In the genomic region with DNA sequence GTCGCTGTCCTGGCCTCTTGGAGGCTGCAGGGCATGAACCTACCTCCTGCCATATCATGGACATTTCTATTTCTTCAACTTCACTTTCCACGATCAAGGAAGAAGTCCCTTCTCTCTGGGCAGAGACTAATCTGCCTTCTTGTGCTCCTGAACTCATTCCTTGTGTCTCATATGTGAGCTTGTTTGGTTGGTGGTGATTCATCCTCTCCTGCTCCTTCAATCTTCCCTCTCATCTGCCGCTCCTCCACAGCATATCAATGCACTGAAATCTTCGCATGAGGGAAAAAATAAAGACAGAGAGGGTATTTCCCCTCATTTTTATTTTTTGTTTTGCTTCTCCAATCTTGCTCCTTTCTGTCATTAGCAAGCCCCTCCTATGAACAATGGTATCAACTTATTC, we compare ENCODE assay signal across 13 cellular contexts.
DNase-seq lines count a peak whose midpoint lies in the region; ATAC-seq and TF ChIP-seq lines count a peak whose summit lies in the region.
"Had no signal": no experiment of that assay in that cellular context is flagged by ENCODE, and none has a peak within 500 bp of the region (broad histone marks: within the 10 kb centered on the region; RNA-seq: fewer than 3 reads in every experiment).

No MANE protein-coding gene starts in this region.

- no peaks in the 10 kb centered on the region for H3K9me3 Mint-ChIP-seq in GM23338
- H3K9me3 Mint-ChIP-seq: CD8-positive, alpha-beta T cell had no signal

- H3K4me3 ChIP-seq in GM23338, result no peak overlapping the region
- H3K4me3 ChIP-seq in epithelial cell of esophagus (ENCODE audit: low read length), result no peak overlapping the region
- H3K4me3 ChIP-seq in mucosa of descending colon, result no peak overlapping the region
- H3K4me3 ChIP-seq in gastrocnemius medialis, result no peak overlapping the region
- H3K4me3 ChIP-seq: BLaER1, GM12878, HAP-1 had no signal

- TF ChIP-seq POLR2A in gastrocnemius medialis (IDR thresholded peaks at IDR 0.05), result no peak

- H3K4me1 ChIP-seq in GM23338 (ENCODE audit: insufficient read depth), result no peaks in the 10 kb centered on the region
- H3K4me1 ChIP-seq in mucosa of descending colon (ENCODE audit: low read depth), result no peaks in the 10 kb centered on the region
- no peaks in the 10 kb centered on the region for H3K4me1 ChIP-seq in gastrocnemius medialis
- H3K4me1 ChIP-seq: BLaER1 had no signal

- no peaks in the 10 kb centered on the region for H3K79me2 ChIP-seq in GM23338 (replicated peaks; ENCODE audit: insufficient read depth)

- H3K4me3 Mint-ChIP-seq in GM23338, result no peak overlapping the region
- H3K4me3 Mint-ChIP-seq: CD8-positive, alpha-beta T cell had no signal

- H3K36me3 ChIP-seq in GM23338 (ENCODE audit: insufficient read depth) (no peaks in the 10 kb centered on the region), mucosa of descending colon (ENCODE audit: low read depth) (no peaks in the 10 kb centered on the region), gastrocnemius medialis (no peaks in the 10 kb centered on the region)
- H3K36me3 ChIP-seq: BLaER1, HAP-1 had no signal

- H3K36me3 Mint-ChIP-seq in GM23338 (ENCODE audit: low read depth), result no peaks in the 10 kb centered on the region
- H3K36me3 Mint-ChIP-seq: CD8-positive, alpha-beta T cell had no signal

- TF ChIP-seq CTCF in GM23338 (conservative IDR thresholded peaks at IDR 0.05; ENCODE audit: low read depth in 2 of 2) (no peak), epithelial cell of esophagus (IDR thresholded peaks at IDR 0.05; ENCODE audit: insufficient read depth, low read depth, low read length, missing control alignments) (no peak), mucosa of descending colon (IDR thresholded peaks at IDR 0.05) (no peak), gastrocnemius medialis (IDR thresholded peaks at IDR 0.05 in 4 of 5, conservative IDR thresholded peaks at IDR 0.05 in 1 of 5) (no peak)

- intact Hi-C loops in mucosa of descending colon (cut with DNase I, micrococcal nuclease) (no loop called here), gastrocnemius medialis (cut with DNase I; ENCODE audit: low total_unique reads) (no loop called here)

- no peak for ATAC-seq in GM23338
- no peak for ATAC-seq in mucosa of descending colon
- no peak for ATAC-seq in gastrocnemius medialis
- ATAC-seq: CD8-positive, alpha-beta T cell; GM12878 had no signal

- no peaks in the 10 kb centered on the region for H3F3A ChIP-seq in GM23338 (replicated peaks; ENCODE audit: low read depth)

- H3K9me3 ChIP-seq in mucosa of descending colon (peaks cover 38% of the 10 kb centered on the region), gastrocnemius medialis (no peaks in the 10 kb centered on the region)
- H3K9me3 ChIP-seq: BLaER1, HAP-1 had no signal

- H3K27me3 ChIP-seq in GM23338 (ENCODE audit: insufficient read depth) (no peaks in the 10 kb centered on the region), gastrocnemius medialis (no peaks in the 10 kb centered on the region)
- H3K27me3 ChIP-seq: BLaER1 had no signal

- no peaks in the 10 kb centered on the region for H4K20me1 ChIP-seq in GM23338 (replicated peaks; ENCODE audit: insufficient read depth)
- H4K20me1 ChIP-seq: BLaER1 had no signal

- H3K27ac Mint-ChIP-seq in GM23338, result no peak overlapping the region
- H3K27ac Mint-ChIP-seq: CD8-positive, alpha-beta T cell had no signal

- no peaks in the 10 kb centered on the region for H3K4me1 Mint-ChIP-seq in GM23338

- H2AFZ ChIP-seq in GM23338, result peak overlapping the region; percentile 36; the same call in 1 of the 2 replicates

- H3K27ac ChIP-seq in GM23338 (ENCODE audit: low read depth) (no peak overlapping the region), gastrocnemius medialis (no peak overlapping the region)
- H3K27ac ChIP-seq: BLaER1 had no signal

- no peak for DNase-seq in GM23338 (ENCODE audit: low spot score)
- peak; percentile 8 for DNase-seq in RKO (ENCODE audit: low spot score)
- DNase-seq in epithelial cell of esophagus (ENCODE audit: low read depth), result peak; percentile 9
- no peak for DNase-seq in stimulated activated CD8-positive, alpha-beta memory T cell treated with anti-CD3 and anti-CD28 coated beads, Interleukin-4, amount 100 ng/mL, for 48 hours
- no peak for DNase-seq in mucosa of descending colon
- no peak for DNase-seq in NCI-H748 (lab: John Stamatoyannopoulos, UW; ENCODE audit: unreplicated experiment)
- DNase-seq in gastrocnemius medialis, result no peak
- DNase-seq: Calu3; CD8-positive, alpha-beta T cell; DMS79 treated with DMSO at 0.1 percent for 48 hours had no signal

- in situ Hi-C loops in gastrocnemius medialis (cut with MboI; ENCODE audit: low sequenced_read_pairs in 4 of 4), result no loop called here

- no peak overlapping the region for H3K4me2 ChIP-seq in GM23338
- H3K4me2 ChIP-seq: BLaER1 had no signal

- H3K27me3 Mint-ChIP-seq in GM23338 (ENCODE audit: insufficient read depth, low read depth, poor library complexity), result no peaks in the 10 kb centered on the region

- H3K9me2 ChIP-seq in GM23338 (ENCODE audit: insufficient read depth), result no peaks in the 10 kb centered on the region

TF ChIP-seq in GM23338, 12 proteins besides CTCF, POLR2A, EP300 and RAD21 (continues in another document):
- TF ChIP-seq CREB1 (CRISPR knock-in tag; IDR thresholded peaks at IDR 0.05; ENCODE audit: low read depth) (no peak), ZNF331 (CRISPR knock-in tag; IDR thresholded peaks at IDR 0.05; ENCODE audit: low read depth) (no peak), ZNF114 (CRISPR knock-in tag; IDR thresholded peaks at IDR 0.05) (no peak), POLR2AphosphoS5 (IDR thresholded peaks at IDR 0.05; ENCODE audit: low read depth) (no peak), STAT1 (IDR thresholded peaks at IDR 0.05; ENCODE audit: unreplicated experiment) (no peak), JUNB (IDR thresholded peaks at IDR 0.05; ENCODE audit: unreplicated experiment) (no peak), EZH2 (IDR thresholded peaks at IDR 0.05; ENCODE audit: low read depth, unreplicated experiment) (no peak)
- TF ChIP-seq, protein P1, sequence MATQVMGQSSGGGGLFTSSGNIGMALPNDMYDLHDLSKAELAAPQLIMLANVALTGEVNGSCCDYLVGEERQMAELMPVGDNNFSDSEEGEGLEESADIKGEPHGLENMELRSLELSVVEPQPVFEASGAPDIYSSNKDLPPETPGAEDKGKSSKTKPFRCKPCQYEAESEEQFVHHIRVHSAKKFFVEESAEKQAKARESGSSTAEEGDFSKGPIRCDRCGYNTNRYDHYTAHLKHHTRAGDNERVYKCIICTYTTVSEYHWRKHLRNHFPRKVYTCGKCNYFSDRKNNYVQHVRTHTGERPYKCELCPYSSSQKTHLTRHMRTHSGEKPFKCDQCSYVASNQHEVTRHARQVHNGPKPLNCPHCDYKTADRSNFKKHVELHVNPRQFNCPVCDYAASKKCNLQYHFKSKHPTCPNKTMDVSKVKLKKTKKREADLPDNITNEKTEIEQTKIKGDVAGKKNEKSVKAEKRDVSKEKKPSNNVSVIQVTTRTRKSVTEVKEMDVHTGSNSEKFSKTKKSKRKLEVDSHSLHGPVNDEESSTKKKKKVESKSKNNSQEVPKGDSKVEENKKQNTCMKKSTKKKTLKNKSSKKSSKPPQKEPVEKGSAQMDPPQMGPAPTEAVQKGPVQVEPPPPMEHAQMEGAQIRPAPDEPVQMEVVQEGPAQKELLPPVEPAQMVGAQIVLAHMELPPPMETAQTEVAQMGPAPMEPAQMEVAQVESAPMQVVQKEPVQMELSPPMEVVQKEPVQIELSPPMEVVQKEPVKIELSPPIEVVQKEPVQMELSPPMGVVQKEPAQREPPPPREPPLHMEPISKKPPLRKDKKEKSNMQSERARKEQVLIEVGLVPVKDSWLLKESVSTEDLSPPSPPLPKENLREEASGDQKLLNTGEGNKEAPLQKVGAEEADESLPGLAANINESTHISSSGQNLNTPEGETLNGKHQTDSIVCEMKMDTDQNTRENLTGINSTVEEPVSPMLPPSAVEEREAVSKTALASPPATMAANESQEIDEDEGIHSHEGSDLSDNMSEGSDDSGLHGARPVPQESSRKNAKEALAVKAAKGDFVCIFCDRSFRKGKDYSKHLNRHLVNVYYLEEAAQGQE (IDR thresholded peaks at IDR 0.05; ENCODE audit: unreplicated experiment), result no peak
- TF ChIP-seq, protein P2, sequence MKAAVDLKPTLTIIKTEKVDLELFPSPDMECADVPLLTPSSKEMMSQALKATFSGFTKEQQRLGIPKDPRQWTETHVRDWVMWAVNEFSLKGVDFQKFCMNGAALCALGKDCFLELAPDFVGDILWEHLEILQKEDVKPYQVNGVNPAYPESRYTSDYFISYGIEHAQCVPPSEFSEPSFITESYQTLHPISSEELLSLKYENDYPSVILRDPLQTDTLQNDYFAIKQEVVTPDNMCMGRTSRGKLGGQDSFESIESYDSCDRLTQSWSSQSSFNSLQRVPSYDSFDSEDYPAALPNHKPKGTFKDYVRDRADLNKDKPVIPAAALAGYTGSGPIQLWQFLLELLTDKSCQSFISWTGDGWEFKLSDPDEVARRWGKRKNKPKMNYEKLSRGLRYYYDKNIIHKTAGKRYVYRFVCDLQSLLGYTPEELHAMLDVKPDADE (IDR thresholded peaks at IDR 0.05), result no peak

Comparison
In these comparisons a context has a peak if more than half of its experiments do, and no peak if none do; other contexts are left out.
1. DNase-seq: peak in RKO (single experiment) and epithelial cell of esophagus (single experiment); none in GM23338 (single experiment), stimulated activated CD8-positive, alpha-beta memory T cell treated with anti-CD3 and anti-CD28 coated beads, Interleukin-4, amount 100 ng/mL, for 48 hours (single experiment), mucosa of descending colon (0 of 3), NCI-H748 (single experiment) and gastrocnemius medialis (0 of 2).